ENCODE assay signal across 14 cellular contexts in genomic region chr9:88238281-88238571, GRCh38.
"Had no signal": no experiment of that assay in that cellular context is flagged by ENCODE, and none has a peak within 500 bp of the region (broad histone marks: within the 10 kb centered on the region; RNA-seq: fewer than 3 reads in every experiment).

No MANE protein-coding gene starts in this region.

- H3K4me3 Mint-ChIP-seq: activated B cell treated with CpG ODN at 0.5 μM for 24 hours; central memory CD8-positive, alpha-beta T cell; nephron progenitor cell had no signal

- DNase-seq: activated B cell treated with CpG ODN at 0.5 μM for 24 hours; activated naive CD4-positive, alpha-beta T cell; activated T-cell treated with anti-CD3 and anti-CD28 coated beads, Interleukin-2, amount 50 U/mL, for 1 hour; colonic mucosa; dorsolateral prefrontal cortex; hippocampal formation; left ventricle myocardium inferior; nephron progenitor cell; pancreas; psoas muscle; stimulated activated CD4-positive, alpha-beta T cell treated with anti-CD3 and anti-CD28 coated beads, Interleukin-4, amount 100 ng/mL, for 4 hours; stomach; T1000 had no signal

- H3K4me1 Mint-ChIP-seq: activated B cell treated with CpG ODN at 0.5 μM for 24 hours had no signal

- ATAC-seq: psoas muscle had no signal

- H3K27ac Mint-ChIP-seq: activated B cell treated with CpG ODN at 0.5 μM for 24 hours, nephron progenitor cell had no signal

- H3K9me3 Mint-ChIP-seq: activated B cell treated with CpG ODN at 0.5 μM for 24 hours; central memory CD8-positive, alpha-beta T cell had no signal
